In the genomic region with DNA sequence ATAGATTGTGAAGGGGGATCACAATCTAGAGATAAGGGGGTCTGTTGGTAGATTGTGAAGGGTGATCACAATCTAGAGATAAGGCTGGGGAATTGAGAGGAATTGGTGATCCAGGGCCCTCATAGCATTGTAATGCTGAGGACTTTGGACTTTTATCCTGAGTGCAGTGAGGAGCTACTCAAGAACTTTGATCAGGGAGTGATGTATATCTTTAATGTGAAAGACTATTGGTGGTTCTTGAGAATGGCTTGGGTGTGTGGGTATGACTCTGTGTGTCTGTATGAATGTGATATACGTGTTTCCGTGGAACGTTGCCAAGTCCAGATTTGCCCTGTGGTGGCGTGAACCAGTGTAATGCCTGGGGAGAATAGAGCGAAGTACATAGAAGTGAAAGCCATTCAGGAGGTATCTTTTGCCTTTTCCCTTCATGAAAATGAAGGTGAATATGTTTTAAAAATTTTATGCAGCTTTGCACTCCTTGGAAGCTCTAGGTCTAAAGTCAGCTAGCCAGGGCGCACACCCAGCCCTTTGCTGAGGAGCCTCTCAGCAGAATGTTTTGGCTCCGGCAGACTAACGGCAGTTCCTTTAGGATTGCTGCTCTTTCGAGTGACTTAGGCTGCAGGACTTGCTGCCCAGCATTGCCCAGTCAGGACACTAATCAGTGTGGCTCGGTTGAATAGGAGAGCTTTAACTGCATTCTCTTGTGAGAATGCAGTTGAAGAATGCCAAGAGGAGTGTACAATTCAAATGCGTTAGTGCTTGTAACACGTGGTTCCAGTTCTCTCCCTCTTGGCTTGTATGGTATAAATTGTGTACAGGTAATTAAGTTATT, we compare ENCODE assay signal across 1 cellular context.
A peak's percentile ranks its signal among the peaks of the same experiment; 100 is the strongest.
TF ChIP-seq lines count a peak whose summit lies in the region.

No MANE protein-coding gene starts in this region.

TF ChIP-seq in liver, 16 proteins besides CTCF, POLR2A, EP300 and RAD21:
- TF ChIP-seq FOXA1 (IDR thresholded peaks at IDR 0.05) (no peak), HNF4G (IDR thresholded peaks at IDR 0.05) (peak; percentile 41), HNF4A (conservative IDR thresholded peaks at IDR 0.05) (peak; percentile 59 to 80), JUND (IDR thresholded peaks at IDR 0.05) (no peak)
